Comparison of ENCODE assay signal across 8 cellular contexts in genomic region chr9:107489687-107490605, GRCh38. TPM values are rescaled to one million over a fixed set of nuclear protein-coding genes. Genes with fewer than 3 reads are reported as not detected.
DNase-seq lines count a peak whose midpoint lies in the region; ATAC-seq and TF ChIP-seq lines count a peak whose summit lies in the region.

Gene KLF4 (minus strand): TSS chr9:107489769. CDS start chr9:107489172, 597 bp downstream.

- TF ChIP-seq POLR2A in NB4 (IDR thresholded peaks at IDR 0.05; ENCODE audit: extremely low read depth, insufficient read length): peak; percentile 17
- peak; percentile 86 for TF ChIP-seq POLR2A in transverse colon (IDR thresholded peaks at IDR 0.05)

- H3K23ac ChIP-seq in trophoblast cell (ENCODE audit: low read length): no peak within 1 kb of the TSS

- peak; percentile 95 for DNase-seq in EL
- peak; percentile 96 for DNase-seq in HCEC 1CT
- DNase-seq in NB4 (ENCODE audit: low read depth): peak; percentile 92
- DNase-seq in SKM-1 (lab: John Stamatoyannopoulos, UW; ENCODE audit: unreplicated experiment): peak; percentile 60
- DNase-seq in left cardiac atrium: peak; percentile 93
- peak; percentile 80 to 92 for DNase-seq in trophoblast cell
- peak; percentile 94 for DNase-seq in transverse colon

- peak within 1 kb of the TSS; percentile 82 for H4K91ac ChIP-seq in trophoblast cell (ENCODE audit: low read depth, low read length)

- H3K79me2 ChIP-seq in trophoblast cell (ENCODE audit: control insufficient read depth, insufficient read depth, low read length, poor library complexity): peaks cover 6% of the 10 kb centered on the region

- H3K4ac ChIP-seq in trophoblast cell (ENCODE audit: low read depth, low read length): peak within 1 kb of the TSS; percentile 17

- H2BK12ac ChIP-seq in trophoblast cell (ENCODE audit: low read length): peak within 1 kb of the TSS; percentile 72

- peak; percentile 74 for TF ChIP-seq EP300 in transverse colon (IDR thresholded peaks at IDR 0.05; ENCODE audit: low read depth)

- H3K27me3 ChIP-seq in trophoblast cell (ENCODE audit: insufficient read depth, low read length) (peaks cover 13% of the 10 kb centered on the region), transverse colon (no peaks in the 10 kb centered on the region)

- H2BK120ac ChIP-seq in trophoblast cell (ENCODE audit: insufficient read depth, low read length, poor library complexity): peak within 1 kb of the TSS; percentile 95

- H3K27ac ChIP-seq in angular gyrus (ENCODE audit: low read depth, low read length) (peak within 1 kb of the TSS; percentile 29), trophoblast cell (ENCODE audit: low read depth, low read length) (peak within 1 kb of the TSS; percentile 72), transverse colon (peak within 1 kb of the TSS; percentile 92 to 93 (median 92))

- ATAC-seq in left cardiac atrium: peak; percentile 83 to 88

- H4K8ac ChIP-seq in trophoblast cell (ENCODE audit: low read depth, low read length): peak within 1 kb of the TSS; percentile 72

- no peak within 1 kb of the TSS for H4K12ac ChIP-seq in trophoblast cell (ENCODE audit: low read depth, low read length)

- intact Hi-C loops in left cardiac atrium (cut with DNase I) (loop anchor here (2.0 to 10.0 kb wide), 3 partner anchors 147 to 785 kb away; no protein-coding TSS in a partner anchor), transverse colon (cut with DNase I; ENCODE audit: low total_unique reads) (loop anchor here (2.0 to 10.0 kb wide), 4 partner anchors 147 to 655 kb away; no protein-coding TSS in a partner anchor)

- H3K9me3 ChIP-seq in trophoblast cell (ENCODE audit: insufficient read depth, low read depth, low read length) (peaks cover 2% of the 10 kb centered on the region), transverse colon (no peaks in the 10 kb centered on the region)

- peak within 1 kb of the TSS; percentile 77 for H3K9ac ChIP-seq in trophoblast cell (ENCODE audit: low read length)

- H3K4me3 ChIP-seq in NB4 (ENCODE audit: low read depth, low read length) (peak within 1 kb of the TSS; percentile 62), trophoblast cell (ENCODE audit: low read depth, low read length) (peak within 1 kb of the TSS; percentile 89), transverse colon (peak within 1 kb of the TSS; percentile 61 to 85 (median 80))

- H3K4me2 ChIP-seq in trophoblast cell (ENCODE audit: low read length): peak within 1 kb of the TSS; percentile 87

- H2AK5ac ChIP-seq in trophoblast cell (ENCODE audit: low read length): no peak within 1 kb of the TSS

- peak within 1 kb of the TSS; percentile 87 for H2AFZ ChIP-seq in trophoblast cell (ENCODE audit: insufficient read depth, low read length, poor library complexity)

- WGBS in trophoblast cell (ENCODE audit: extremely low coverage, insufficient coverage, insufficient read length): no CpG with 5 or more reads among the region's 101 CpGs
- 0 to 1% methylated on average over 1 to 42 of the region's 101 CpGs for WGBS in transverse colon (ENCODE audit: low coverage in 1 of 2), 2 donors

- H3K4me1 ChIP-seq in trophoblast cell (ENCODE audit: control insufficient read depth in 1 of 2, insufficient read depth in 2 of 2, low read length in 2 of 2): peaks cover 14 to 29% of the 10 kb centered on the region in 2 experiments
- H3K4me1 ChIP-seq in transverse colon: peaks cover 0 to 28% (median 11%) of the 10 kb centered on the region in 4 donors

- peak within 1 kb of the TSS; percentile 28 for H3K14ac ChIP-seq in trophoblast cell (ENCODE audit: low read length)

- H2BK5ac ChIP-seq in trophoblast cell (ENCODE audit: low read depth, low read length, poor library complexity): peak within 1 kb of the TSS; percentile 81

- peaks cover 18% of the 10 kb centered on the region for H3K79me1 ChIP-seq in trophoblast cell (ENCODE audit: low read length)

- peaks cover 11 to 13% of the 10 kb centered on the region in 2 experiments for H3K36me3 ChIP-seq in trophoblast cell (ENCODE audit: control insufficient read depth in 1 of 2, insufficient read depth in 2 of 2, low read length in 2 of 2)
- H3K36me3 ChIP-seq in transverse colon: peaks cover 0 to 19% (median 9%) of the 10 kb centered on the region in 4 donors

- no peak for TF ChIP-seq CTCF in NB4 (IDR thresholded peaks at IDR 0.05; ENCODE audit: low read depth, low read length)
- TF ChIP-seq CTCF in transverse colon (IDR thresholded peaks at IDR 0.05): no peak

- H3K18ac ChIP-seq in trophoblast cell (ENCODE audit: low read length): peak within 1 kb of the TSS; percentile 85

- in situ Hi-C loops in transverse colon (cut with MboI; ENCODE audit: low pct_ligation_motif_present in 1 of 4, low pct_unique_long_range_greater_than_20kb in 1 of 4, low sequenced_read_pairs in 3 of 4): loop anchor here in 1 of 4 donors (25.0 kb wide), 2 partner anchors 247 to 772 kb away; no protein-coding TSS in a partner anchor

RNA-seq across cellular contexts. Expression of gene KLF4, which starts in this region (rescaled TPM):
- total RNA-seq in left cardiac atrium: 10 to 100 TPM; 45.2 to 66.9 TPM
- 44.4 and 44.9 TPM in 2 replicates for polyA plus RNA-seq in trophoblast cell (2013)
- 100 to 1,000 TPM; 304 to 861 (median 407) TPM for total RNA-seq in transverse colon

Comparison
In these comparisons a context has a peak if more than half of its experiments do, and no peak if none do; other contexts are left out.
1. Peak in every context shown above with its lines: DNase-seq, ATAC-seq, H3K4me3 ChIP-seq and H3K27ac ChIP-seq.
2. RNA of gene KLF4 (total RNA-seq): 304 to 861 TPM in transverse colon; 45.2 to 66.9 TPM in left cardiac atrium; every median in the first group is over 4 times any median in the second.
3. H3K27ac ChIP-seq: peak in every context shown above with its lines; median percentile 92 in transverse colon; 72 in trophoblast cell; 29 in angular gyrus.